Comparison of ENCODE assay signal across 1 cellular context in the genomic region with DNA sequence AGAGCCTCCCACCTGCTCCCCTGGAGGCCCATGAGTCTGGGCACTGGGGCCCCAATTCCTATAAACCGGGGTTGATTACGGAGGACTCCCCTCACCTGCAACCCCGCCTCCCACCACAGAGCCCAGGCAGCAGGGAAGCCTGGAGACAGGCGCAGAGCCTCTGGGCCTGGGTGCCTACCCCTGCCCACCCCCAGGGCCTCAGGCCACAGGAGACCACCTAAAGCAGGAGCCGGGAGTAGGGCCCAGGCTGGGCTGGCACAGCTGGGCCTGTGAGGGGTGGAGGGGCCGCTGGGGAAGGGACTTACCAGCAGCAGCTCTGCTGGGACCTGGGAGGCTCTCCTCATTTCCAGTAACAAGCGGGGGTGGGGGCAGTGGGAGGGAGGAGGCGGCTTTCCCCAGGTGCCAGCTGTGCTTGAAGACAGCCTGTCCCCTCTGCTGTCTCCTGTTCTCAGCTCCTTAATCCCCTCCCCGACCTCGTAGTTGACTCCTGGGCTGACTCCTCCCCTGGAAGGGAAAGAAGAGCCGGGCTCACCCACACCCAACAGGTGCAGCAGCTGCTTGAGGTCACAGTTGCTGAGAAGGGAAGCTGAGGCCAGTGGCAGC.
TF ChIP-seq lines count a peak whose summit lies in the region.

No MANE protein-coding gene starts in this region.

TF ChIP-seq in WTC11, 78 proteins besides CTCF, POLR2A, EP300 and RAD21 (continued from another document):
- TF ChIP-seq, protein P1, sequence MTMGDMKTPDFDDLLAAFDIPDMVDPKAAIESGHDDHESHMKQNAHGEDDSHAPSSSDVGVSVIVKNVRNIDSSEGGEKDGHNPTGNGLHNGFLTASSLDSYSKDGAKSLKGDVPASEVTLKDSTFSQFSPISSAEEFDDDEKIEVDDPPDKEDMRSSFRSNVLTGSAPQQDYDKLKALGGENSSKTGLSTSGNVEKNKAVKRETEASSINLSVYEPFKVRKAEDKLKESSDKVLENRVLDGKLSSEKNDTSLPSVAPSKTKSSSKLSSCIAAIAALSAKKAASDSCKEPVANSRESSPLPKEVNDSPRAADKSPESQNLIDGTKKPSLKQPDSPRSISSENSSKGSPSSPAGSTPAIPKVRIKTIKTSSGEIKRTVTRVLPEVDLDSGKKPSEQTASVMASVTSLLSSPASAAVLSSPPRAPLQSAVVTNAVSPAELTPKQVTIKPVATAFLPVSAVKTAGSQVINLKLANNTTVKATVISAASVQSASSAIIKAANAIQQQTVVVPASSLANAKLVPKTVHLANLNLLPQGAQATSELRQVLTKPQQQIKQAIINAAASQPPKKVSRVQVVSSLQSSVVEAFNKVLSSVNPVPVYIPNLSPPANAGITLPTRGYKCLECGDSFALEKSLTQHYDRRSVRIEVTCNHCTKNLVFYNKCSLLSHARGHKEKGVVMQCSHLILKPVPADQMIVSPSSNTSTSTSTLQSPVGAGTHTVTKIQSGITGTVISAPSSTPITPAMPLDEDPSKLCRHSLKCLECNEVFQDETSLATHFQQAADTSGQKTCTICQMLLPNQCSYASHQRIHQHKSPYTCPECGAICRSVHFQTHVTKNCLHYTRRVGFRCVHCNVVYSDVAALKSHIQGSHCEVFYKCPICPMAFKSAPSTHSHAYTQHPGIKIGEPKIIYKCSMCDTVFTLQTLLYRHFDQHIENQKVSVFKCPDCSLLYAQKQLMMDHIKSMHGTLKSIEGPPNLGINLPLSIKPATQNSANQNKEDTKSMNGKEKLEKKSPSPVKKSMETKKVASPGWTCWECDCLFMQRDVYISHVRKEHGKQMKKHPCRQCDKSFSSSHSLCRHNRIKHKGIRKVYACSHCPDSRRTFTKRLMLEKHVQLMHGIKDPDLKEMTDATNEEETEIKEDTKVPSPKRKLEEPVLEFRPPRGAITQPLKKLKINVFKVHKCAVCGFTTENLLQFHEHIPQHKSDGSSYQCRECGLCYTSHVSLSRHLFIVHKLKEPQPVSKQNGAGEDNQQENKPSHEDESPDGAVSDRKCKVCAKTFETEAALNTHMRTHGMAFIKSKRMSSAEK (CRISPR knock-in tag; IDR thresholded peaks at IDR 0.05; ENCODE audit: borderline replicate concordance) = no peak
- TF ChIP-seq, protein P2, sequence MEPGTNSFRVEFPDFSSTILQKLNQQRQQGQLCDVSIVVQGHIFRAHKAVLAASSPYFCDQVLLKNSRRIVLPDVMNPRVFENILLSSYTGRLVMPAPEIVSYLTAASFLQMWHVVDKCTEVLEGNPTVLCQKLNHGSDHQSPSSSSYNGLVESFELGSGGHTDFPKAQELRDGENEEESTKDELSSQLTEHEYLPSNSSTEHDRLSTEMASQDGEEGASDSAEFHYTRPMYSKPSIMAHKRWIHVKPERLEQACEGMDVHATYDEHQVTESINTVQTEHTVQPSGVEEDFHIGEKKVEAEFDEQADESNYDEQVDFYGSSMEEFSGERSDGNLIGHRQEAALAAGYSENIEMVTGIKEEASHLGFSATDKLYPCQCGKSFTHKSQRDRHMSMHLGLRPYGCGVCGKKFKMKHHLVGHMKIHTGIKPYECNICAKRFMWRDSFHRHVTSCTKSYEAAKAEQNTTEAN (CRISPR knock-in tag; IDR thresholded peaks at IDR 0.05) = no peak
- TF ChIP-seq ELF4 (CRISPR knock-in tag; IDR thresholded peaks at IDR 0.05; ENCODE audit: low read depth) = no peak
- no peak for TF ChIP-seq ZNF317 (CRISPR knock-in tag; IDR thresholded peaks at IDR 0.05; ENCODE audit: borderline replicate concordance, low read depth)
- TF ChIP-seq, protein P3, sequence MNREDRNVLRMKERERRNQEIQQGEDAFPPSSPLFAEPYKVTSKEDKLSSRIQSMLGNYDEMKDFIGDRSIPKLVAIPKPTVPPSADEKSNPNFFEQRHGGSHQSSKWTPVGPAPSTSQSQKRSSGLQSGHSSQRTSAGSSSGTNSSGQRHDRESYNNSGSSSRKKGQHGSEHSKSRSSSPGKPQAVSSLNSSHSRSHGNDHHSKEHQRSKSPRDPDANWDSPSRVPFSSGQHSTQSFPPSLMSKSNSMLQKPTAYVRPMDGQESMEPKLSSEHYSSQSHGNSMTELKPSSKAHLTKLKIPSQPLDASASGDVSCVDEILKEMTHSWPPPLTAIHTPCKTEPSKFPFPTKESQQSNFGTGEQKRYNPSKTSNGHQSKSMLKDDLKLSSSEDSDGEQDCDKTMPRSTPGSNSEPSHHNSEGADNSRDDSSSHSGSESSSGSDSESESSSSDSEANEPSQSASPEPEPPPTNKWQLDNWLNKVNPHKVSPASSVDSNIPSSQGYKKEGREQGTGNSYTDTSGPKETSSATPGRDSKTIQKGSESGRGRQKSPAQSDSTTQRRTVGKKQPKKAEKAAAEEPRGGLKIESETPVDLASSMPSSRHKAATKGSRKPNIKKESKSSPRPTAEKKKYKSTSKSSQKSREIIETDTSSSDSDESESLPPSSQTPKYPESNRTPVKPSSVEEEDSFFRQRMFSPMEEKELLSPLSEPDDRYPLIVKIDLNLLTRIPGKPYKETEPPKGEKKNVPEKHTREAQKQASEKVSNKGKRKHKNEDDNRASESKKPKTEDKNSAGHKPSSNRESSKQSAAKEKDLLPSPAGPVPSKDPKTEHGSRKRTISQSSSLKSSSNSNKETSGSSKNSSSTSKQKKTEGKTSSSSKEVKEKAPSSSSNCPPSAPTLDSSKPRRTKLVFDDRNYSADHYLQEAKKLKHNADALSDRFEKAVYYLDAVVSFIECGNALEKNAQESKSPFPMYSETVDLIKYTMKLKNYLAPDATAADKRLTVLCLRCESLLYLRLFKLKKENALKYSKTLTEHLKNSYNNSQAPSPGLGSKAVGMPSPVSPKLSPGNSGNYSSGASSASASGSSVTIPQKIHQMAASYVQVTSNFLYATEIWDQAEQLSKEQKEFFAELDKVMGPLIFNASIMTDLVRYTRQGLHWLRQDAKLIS (CRISPR knock-in tag; IDR thresholded peaks at IDR 0.05; ENCODE audit: borderline replicate concordance) = no peak
- TF ChIP-seq ZNF423 (CRISPR knock-in tag; IDR thresholded peaks at IDR 0.05) = no peak
- TF ChIP-seq, protein P4, sequence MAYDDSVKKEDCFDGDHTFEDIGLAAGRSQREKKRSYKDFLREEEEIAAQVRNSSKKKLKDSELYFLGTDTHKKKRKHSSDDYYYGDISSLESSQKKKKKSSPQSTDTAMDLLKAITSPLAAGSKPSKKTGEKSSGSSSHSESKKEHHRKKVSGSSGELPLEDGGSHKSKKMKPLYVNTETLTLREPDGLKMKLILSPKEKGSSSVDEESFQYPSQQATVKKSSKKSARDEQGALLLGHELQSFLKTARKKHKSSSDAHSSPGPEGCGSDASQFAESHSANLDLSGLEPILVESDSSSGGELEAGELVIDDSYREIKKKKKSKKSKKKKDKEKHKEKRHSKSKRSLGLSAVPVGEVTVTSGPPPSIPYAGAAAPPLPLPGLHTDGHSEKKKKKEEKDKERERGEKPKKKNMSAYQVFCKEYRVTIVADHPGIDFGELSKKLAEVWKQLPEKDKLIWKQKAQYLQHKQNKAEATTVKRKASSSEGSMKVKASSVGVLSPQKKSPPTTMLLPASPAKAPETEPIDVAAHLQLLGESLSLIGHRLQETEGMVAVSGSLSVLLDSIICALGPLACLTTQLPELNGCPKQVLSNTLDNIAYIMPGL (CRISPR knock-in tag; IDR thresholded peaks at IDR 0.05) = no peak
- TF ChIP-seq NR1H2 (CRISPR knock-in tag; IDR thresholded peaks at IDR 0.05) = no peak
- TF ChIP-seq GRHL2 (CRISPR knock-in tag; IDR thresholded peaks at IDR 0.05; ENCODE audit: insufficient replicate concordance, severe bottlenecking) = no peak
- TF ChIP-seq, protein P5, sequence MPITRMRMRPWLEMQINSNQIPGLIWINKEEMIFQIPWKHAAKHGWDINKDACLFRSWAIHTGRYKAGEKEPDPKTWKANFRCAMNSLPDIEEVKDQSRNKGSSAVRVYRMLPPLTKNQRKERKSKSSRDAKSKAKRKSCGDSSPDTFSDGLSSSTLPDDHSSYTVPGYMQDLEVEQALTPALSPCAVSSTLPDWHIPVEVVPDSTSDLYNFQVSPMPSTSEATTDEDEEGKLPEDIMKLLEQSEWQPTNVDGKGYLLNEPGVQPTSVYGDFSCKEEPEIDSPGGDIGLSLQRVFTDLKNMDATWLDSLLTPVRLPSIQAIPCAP (CRISPR knock-in tag; IDR thresholded peaks at IDR 0.05) = no peak
- no peak for TF ChIP-seq SMAD3 (CRISPR knock-in tag; IDR thresholded peaks at IDR 0.05; ENCODE audit: borderline replicate concordance)
- TF ChIP-seq, protein P6, sequence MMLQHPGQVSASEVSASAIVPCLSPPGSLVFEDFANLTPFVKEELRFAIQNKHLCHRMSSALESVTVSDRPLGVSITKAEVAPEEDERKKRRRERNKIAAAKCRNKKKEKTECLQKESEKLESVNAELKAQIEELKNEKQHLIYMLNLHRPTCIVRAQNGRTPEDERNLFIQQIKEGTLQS (CRISPR knock-in tag; conservative IDR thresholded peaks at IDR 0.05) = no peak
- TF ChIP-seq, protein P7, sequence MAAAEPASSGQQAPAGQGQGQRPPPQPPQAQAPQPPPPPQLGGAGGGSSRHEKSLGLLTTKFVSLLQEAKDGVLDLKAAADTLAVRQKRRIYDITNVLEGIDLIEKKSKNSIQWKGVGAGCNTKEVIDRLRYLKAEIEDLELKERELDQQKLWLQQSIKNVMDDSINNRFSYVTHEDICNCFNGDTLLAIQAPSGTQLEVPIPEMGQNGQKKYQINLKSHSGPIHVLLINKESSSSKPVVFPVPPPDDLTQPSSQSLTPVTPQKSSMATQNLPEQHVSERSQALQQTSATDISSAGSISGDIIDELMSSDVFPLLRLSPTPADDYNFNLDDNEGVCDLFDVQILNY (CRISPR knock-in tag; IDR thresholded peaks at IDR 0.05) = no peak
